8 cellular contexts compared by ENCODE assay signal in genomic region chr19:8322638-8322997, GRCh38. TPM values are rescaled to one million over a fixed set of nuclear protein-coding genes. Genes with fewer than 3 reads are reported as not detected.
DNase-seq lines count a peak whose midpoint lies in the region; ATAC-seq and TF ChIP-seq lines count a peak whose summit lies in the region.

No MANE protein-coding gene starts in this region.

- H3K9me3 ChIP-seq in naive thymus-derived CD4-positive, alpha-beta T cell (ENCODE audit: control insufficient read depth in 2 of 3, low read length in 3 of 3): no peaks in the 10 kb centered on the region

- ATAC-seq in naive thymus-derived CD4-positive, alpha-beta T cell: no peak

- H3K36me3 ChIP-seq in naive thymus-derived CD4-positive, alpha-beta T cell (ENCODE audit: control insufficient read depth in 2 of 3, insufficient read depth in 3 of 3, low read length in 3 of 3): peaks cover 4 to 37% (median 4%) of the 10 kb centered on the region in 3 experiments

- H3K4me3 Mint-ChIP-seq in naive thymus-derived CD4-positive, alpha-beta T cell: peak overlapping the region; percentile 90 to 99 (median 98)

- H3K27ac ChIP-seq in dorsolateral prefrontal cortex: peak overlapping the region in 13 of 59 donors; percentile 88 to 98 (median 94)
- H3K27ac ChIP-seq in naive thymus-derived CD4-positive, alpha-beta T cell (ENCODE audit: low read depth, low read length): peak overlapping the region; percentile 96

- H3K4me3 ChIP-seq in AG10803 (ENCODE audit: low read length) (peak overlapping the region; percentile 98), LNCaP clone FGC (ENCODE audit: low read depth, low read length) (peak overlapping the region; percentile 94), dorsolateral prefrontal cortex (peak overlapping the region; percentile 15 to 100 (median 95))
- peak overlapping the region; percentile 98 for H3K4me3 ChIP-seq in naive thymus-derived CD4-positive, alpha-beta T cell (ENCODE audit: low read length)

- H3K4me1 Mint-ChIP-seq in naive thymus-derived CD4-positive, alpha-beta T cell: peaks cover 16 to 38% (median 27%) of the 10 kb centered on the region in 7 donors

- DNase-seq in AG10803 (ENCODE audit: low read depth): no peak
- DNase-seq in LNCaP clone FGC (ENCODE audit: low read depth): no peak
- DNase-seq in dorsolateral prefrontal cortex: no peak
- DNase-seq in naive thymus-derived CD4-positive, alpha-beta T cell: no peak
- no peak for DNase-seq in stimulated activated CD4-positive, alpha-beta T cell treated with anti-CD3 and anti-CD28 coated beads, Interleukin-15, amount 100 ng/mL, for 24 hours
- no peak for DNase-seq in activated gamma-delta T cell treated with Interleukin-2 at 50 U/mL for 16 hours
- no peak for DNase-seq in COLO668 (lab: John Stamatoyannopoulos, UW; ENCODE audit: unreplicated experiment)
- DNase-seq in activated CD4-positive, alpha-beta T cell treated with anti-CD3 and anti-CD28 coated beads, Interleukin-2, amount 50 U/mL, for 4 hours: no peak

- peaks cover 0 to 1% (median 0%) of the 10 kb centered on the region in 11 donors for H3K9me3 Mint-ChIP-seq in naive thymus-derived CD4-positive, alpha-beta T cell

- POLR2A ChIA-PET in naive thymus-derived CD4-positive, alpha-beta T cell (lab: Charles Lee): interaction anchor here (0.9 to 4.5 kb wide), 3 partner anchors 8 to 19 kb away, joined by 3 to 31 read pairs (median 15); partner anchors contain the start of gene KANK3

- H3K27ac Mint-ChIP-seq in naive thymus-derived CD4-positive, alpha-beta T cell: peak overlapping the region in 8 of 9 donors; percentile 15 to 99 (median 97)

- TF ChIP-seq CTCF in AG10803 (conservative IDR thresholded peaks at IDR 0.05; ENCODE audit: low read length): no peak
- no peak for TF ChIP-seq CTCF in LNCaP clone FGC (IDR thresholded peaks at IDR 0.05; ENCODE audit: control insufficient read depth, extremely low read depth, insufficient read depth)
- no peak for TF ChIP-seq CTCF in dorsolateral prefrontal cortex (IDR thresholded peaks at IDR 0.05 in 54 of 56, conservative IDR thresholded peaks at IDR 0.05 in 2 of 56; ENCODE audit: low read depth in 1 of 56, partially characterized antibody in 56 of 56)

- peaks cover 0 to 15% (median 0%) of the 10 kb centered on the region in 5 donors for H3K36me3 Mint-ChIP-seq in naive thymus-derived CD4-positive, alpha-beta T cell

- H3K4me1 ChIP-seq in naive thymus-derived CD4-positive, alpha-beta T cell (ENCODE audit: control insufficient read depth in 2 of 2, insufficient read depth in 2 of 2, low read length in 2 of 2): peaks cover 25% of the 10 kb centered on the region in 2 donors

- H3K27me3 Mint-ChIP-seq in naive thymus-derived CD4-positive, alpha-beta T cell: peaks cover 0 to 6% (median 0%) of the 10 kb centered on the region in 5 donors

- H3K27me3 ChIP-seq in dorsolateral prefrontal cortex: no peaks in the 10 kb centered on the region
- H3K27me3 ChIP-seq in naive thymus-derived CD4-positive, alpha-beta T cell (ENCODE audit: control insufficient read depth in 2 of 2, insufficient read depth in 2 of 2, low read length in 2 of 2): no peaks in the 10 kb centered on the region

- intact Hi-C loops in dorsolateral prefrontal cortex (cut with DNase I): loop anchor here in 1 of 2 donors (5.0 kb wide), 1 partner anchor 380 kb away; the partner anchor contains the start of gene TIMM44
- intact Hi-C loops in naive thymus-derived CD4-positive, alpha-beta T cell (cut with micrococcal nuclease): no loop called here

- CTCF ChIA-PET in naive thymus-derived CD4-positive, alpha-beta T cell (lab: Charles Lee): no interaction called here

RNA-seq across cellular contexts. Expression of gene RPS28, which starts 1.3 kb away (rescaled TPM):
- total RNA-seq in dorsolateral prefrontal cortex: 100 to 1,000 TPM; 395 to 973 (median 613) TPM
- 1,000 to 10,000 TPM; 2,319 to 4,111 (median 3,327) TPM for total RNA-seq in naive thymus-derived CD4-positive, alpha-beta T cell
- polyA plus RNA-seq in naive thymus-derived CD4-positive, alpha-beta T cell: 1,000 to 10,000 TPM; 3,564 to 3,677 TPM

RNA-seq across cellular contexts. Expression of gene NDUFA7, which starts 1.4 kb away (rescaled TPM):
- 10 to 100 TPM; 16.2 to 82.8 (median 42.0) TPM for total RNA-seq in dorsolateral prefrontal cortex
- total RNA-seq in naive thymus-derived CD4-positive, alpha-beta T cell: 10 to 100 TPM; 16.8 to 50.3 (median 30.0) TPM
- 100 to 1,000 TPM; 108 to 121 TPM for polyA plus RNA-seq in naive thymus-derived CD4-positive, alpha-beta T cell

RNA-seq across cellular contexts. Expression of gene CD320, which starts 14.5 kb away (rescaled TPM):
- 10 to 100 TPM; 20.4 to 47.3 (median 28.9) TPM for total RNA-seq in dorsolateral prefrontal cortex
- total RNA-seq in naive thymus-derived CD4-positive, alpha-beta T cell: 10 to 100 TPM; 20.5 to 52.0 (median 27.2) TPM
- 10 to 100 TPM; 42.2 to 44.0 TPM for polyA plus RNA-seq in naive thymus-derived CD4-positive, alpha-beta T cell

RNA-seq across cellular contexts. Expression of gene KANK3, which starts 20.4 kb away (rescaled TPM):
- total RNA-seq in dorsolateral prefrontal cortex: 10 to 100 TPM in 66 of 120 experiments, 1 to 10 TPM in 54; 4.7 to 29.3 (median 10.7) TPM
- 1 to 10 TPM; 1.3 to 4.4 (median 1.8) TPM for total RNA-seq in naive thymus-derived CD4-positive, alpha-beta T cell
- under 1 TPM; 0.52 to 0.72 TPM for polyA plus RNA-seq in naive thymus-derived CD4-positive, alpha-beta T cell

RNA-seq across cellular contexts. Expression of gene ANGPTL4, which starts 41.3 kb away (rescaled TPM):
- total RNA-seq in dorsolateral prefrontal cortex: 100 to 1,000 TPM in 14 of 120 experiments, 10 to 100 TPM in 104, 1 to 10 TPM in 2; 5.9 to 298 (median 35.7) TPM
- 1 to 10 TPM in 1 of 5 experiments, not detected in 4; 1.1 TPM for total RNA-seq in naive thymus-derived CD4-positive, alpha-beta T cell
- not detected for polyA plus RNA-seq in naive thymus-derived CD4-positive, alpha-beta T cell
